In the genomic region with DNA sequence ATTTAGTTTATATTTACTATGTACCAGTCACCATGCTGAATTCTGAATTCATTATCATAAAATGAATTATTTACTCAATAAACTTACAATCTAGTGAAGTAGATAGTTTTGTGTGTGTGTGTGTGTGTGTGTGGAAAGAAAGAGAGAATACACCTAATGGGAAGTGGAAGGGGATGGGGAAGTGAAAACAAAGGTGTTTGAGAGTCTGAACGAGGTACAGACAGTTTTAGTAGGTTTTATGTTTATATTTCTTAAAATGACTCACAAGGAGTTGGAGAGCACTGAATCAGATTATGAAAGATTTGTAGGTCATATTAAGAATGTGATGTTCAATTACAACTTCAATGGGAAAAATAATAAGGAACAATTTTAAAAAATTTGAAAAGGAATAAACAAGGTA, we compare ENCODE assay signal across 25 cellular contexts.
"Had no signal": no experiment of that assay in that cellular context is flagged by ENCODE, and none has a peak within 500 bp of the region (broad histone marks: within the 10 kb centered on the region; RNA-seq: fewer than 3 reads in every experiment).

No MANE protein-coding gene starts in this region.

- H3K36me3 ChIP-seq: neutrophil, pancreas, prostate gland, right atrium auricular region, right lobe of liver, sigmoid colon, stomach, thoracic aorta, thyroid gland, tibial nerve, upper lobe of left lung, vagina had no signal

- DNase-seq: nephron progenitor cell; nucleus accumbens; pancreas; retina; right lobe of liver; sigmoid colon; small intestine; stimulated activated CD4-positive, alpha-beta T cell treated with anti-CD3 and anti-CD28 coated beads, Interleukin-15, amount 100 ng/mL, for 24 hours; stimulated activated CD4-positive, alpha-beta T cell treated with anti-CD3 and anti-CD28 coated beads, Interleukin-2, amount 100 ng/mL, for 24 hours; stimulated activated CD4-positive, alpha-beta T cell treated with anti-CD3 and anti-CD28 coated beads, Interleukin-2, amount 100 ng/mL, for 48 hours; stimulated activated CD4-positive, alpha-beta T cell treated with anti-CD3 and anti-CD28 coated beads, Interleukin-4, amount 100 ng/mL, for 24 hours; stimulated activated naive B cell treated with anti-CD40 and anti-IgM and Interleukin-4, amounts not matched to agents 10 μg/mL and 1 μg/mL and 100 μg/mL, for 72 hours; stimulated activated naive CD4-positive, alpha-beta T cell treated with Interleukin-2 at 50 U/mL for 16 hours; stomach; thyroid gland; trophoblast cell; upper lobe of left lung had no signal

- H3K27ac ChIP-seq: neutrophil, pancreas, prostate gland, right atrium auricular region, right lobe of liver, sigmoid colon, stomach, thoracic aorta, thyroid gland, tibial nerve, upper lobe of left lung, vagina had no signal

- H3K4me1 ChIP-seq: pancreas, prostate gland, right atrium auricular region, right lobe of liver, sigmoid colon, stomach, thyroid gland, tibial nerve, upper lobe of left lung, vagina had no signal

- ATAC-seq: natural killer cell treated with Interleukin-12 subunit alpha and Interleukin-12 subunit beta and Interleukin-15 and Interleukin-18, amount 100 ng/mL, for 72 hours; pancreas; right lobe of liver; stimulated activated effector memory CD8-positive, alpha-beta T cell treated with anti-CD3 and anti-CD28 coated beads, Interleukin-12 subunit alpha, Interleukin-12 subunit beta, amount 100 ng/mL, for 72 hours; stimulated activated naive B cell treated with anti-CD40 and anti-IgM and Interleukin-4, amounts not matched to agents 10 μg/mL and 1 μg/mL and 100 μg/mL, for 72 hours had no signal

- H3K9me3 ChIP-seq: neutrophil, pancreas, prostate gland, right atrium auricular region, right lobe of liver, sigmoid colon, stomach, thoracic aorta, thyroid gland, tibial nerve, upper lobe of left lung, vagina had no signal

- H3K27me3 ChIP-seq: neutrophil, pancreas, right atrium auricular region, right lobe of liver, sigmoid colon, stomach, thyroid gland, tibial nerve, upper lobe of left lung, vagina had no signal

- H3K4me3 ChIP-seq: pancreas, prostate gland, right atrium auricular region, right lobe of liver, sigmoid colon, stomach, thoracic aorta, thyroid gland, tibial nerve, upper lobe of left lung, vagina had no signal
